In genomic region chr3:195001961-195002861, GRCh38 we compare ENCODE assay signal across 8 cellular contexts.
A peak's percentile ranks its signal among the peaks of the same experiment; 100 is the strongest.
DNase-seq lines count a peak whose midpoint lies in the region; ATAC-seq and TF ChIP-seq lines count a peak whose summit lies in the region.

No MANE protein-coding gene starts in this region.

- no peaks in the 10 kb centered on the region for H3K9me3 ChIP-seq in Loucy (ENCODE audit: insufficient read depth, low read depth, low read length)
- H3K9me3 ChIP-seq in OCI-LY1 (ENCODE audit: low read length) = no peaks in the 10 kb centered on the region

- H4K20me1 ChIP-seq in Loucy (ENCODE audit: insufficient read depth, low read length, poor library complexity, severe bottlenecking) (no peaks in the 10 kb centered on the region), OCI-LY1 (ENCODE audit: insufficient read depth, low read length) (no peaks in the 10 kb centered on the region)

- no peaks in the 10 kb centered on the region for H3K36me3 ChIP-seq in Loucy (ENCODE audit: insufficient read depth, low read length)
- no peaks in the 10 kb centered on the region for H3K36me3 ChIP-seq in OCI-LY1 (ENCODE audit: insufficient read depth, low read length)

- H3K9ac ChIP-seq in Loucy (ENCODE audit: low read depth, low read length, poor library complexity, severe bottlenecking) = no peak overlapping the region
- no peak overlapping the region for H3K9ac ChIP-seq in OCI-LY1 (ENCODE audit: low read length)

- H3K4me2 ChIP-seq in Loucy (ENCODE audit: low read depth, low read length, poor library complexity, severe bottlenecking) = peak overlapping the region; percentile 6
- no peak overlapping the region for H3K4me2 ChIP-seq in OCI-LY1 (ENCODE audit: low read length)

- no peak overlapping the region for H3K27ac Mint-ChIP-seq in chondrocyte (ENCODE audit: unreplicated experiment)
- no peak overlapping the region for H3K27ac Mint-ChIP-seq in activated T-helper 2 cell treated with anti-CD3 and anti-CD28 coated beads, Interferon-gamma antibody, Interleukin-2, Interleukin-4, amounts not matched to agents 10 μg/mL and 5 μg/mL and 100 μg/mL, durations not matched to agents 14 hours and 24 hours and 36 hours

- peaks cover 2% of the 10 kb centered on the region for H3K36me3 Mint-ChIP-seq in chondrocyte (ENCODE audit: low read depth)
- no peaks in the 10 kb centered on the region for H3K36me3 Mint-ChIP-seq in activated T-helper 2 cell treated with anti-CD3 and anti-CD28 coated beads, Interferon-gamma antibody, Interleukin-2, Interleukin-4, amounts not matched to agents 10 μg/mL and 5 μg/mL and 100 μg/mL, durations not matched to agents 14 hours and 24 hours and 36 hours (ENCODE audit: low read depth)

- intact Hi-C loops in activated T-helper 2 cell treated with anti-CD3 and anti-CD28 coated beads, Interferon-gamma antibody, Interleukin-2, Interleukin-4, amounts not matched to agents 10 μg/mL and 5 μg/mL and 100 μg/mL, durations not matched to agents 14 hours and 24 hours and 36 hours (cut with micrococcal nuclease) = no loop called here

- H3F3A ChIP-seq in Loucy (ENCODE audit: low read depth) (no peaks in the 10 kb centered on the region), OCI-LY1 (ENCODE audit: insufficient read depth, low read length) (no peaks in the 10 kb centered on the region)

- no peaks in the 10 kb centered on the region for H3K79me2 ChIP-seq in Loucy (ENCODE audit: insufficient read depth, low read length)
- no peaks in the 10 kb centered on the region for H3K79me2 ChIP-seq in OCI-LY1 (ENCODE audit: insufficient read depth, low read length)

- TF ChIP-seq CTCF in Loucy (conservative IDR thresholded peaks at IDR 0.05; ENCODE audit: low read length) = peak; percentile 88
- peak; percentile 69 for TF ChIP-seq CTCF in OCI-LY1 (IDR thresholded peaks at IDR 0.05; ENCODE audit: low read length)
- TF ChIP-seq CTCF in chondrocyte (IDR thresholded peaks at IDR 0.05) = peak; percentile 75

- H3K27ac ChIP-seq in OCI-LY1 (ENCODE audit: low read depth, low read length, poor library complexity, severe bottlenecking) = no peak overlapping the region

- H3K27me3 ChIP-seq in Loucy (ENCODE audit: insufficient read depth, low read length, poor library complexity, severe bottlenecking) (no peaks in the 10 kb centered on the region), OCI-LY1 (ENCODE audit: insufficient read depth, low read length) (peaks cover 3% of the 10 kb centered on the region)

- ATAC-seq in GM18511 (IDR thresholded peaks at IDR 0.05; ENCODE audit: unreplicated experiment) = peak; percentile 80
- ATAC-seq in HG02938 (IDR thresholded peaks at IDR 0.05; ENCODE audit: unreplicated experiment) = no peak

- no peak overlapping the region for H3K4me3 ChIP-seq in Loucy (ENCODE audit: low read length, poor library complexity, severe bottlenecking)
- no peak overlapping the region for H3K4me3 ChIP-seq in OCI-LY1 (ENCODE audit: low read depth, low read length, poor library complexity, severe bottlenecking)

- H3K27me3 Mint-ChIP-seq in chondrocyte (ENCODE audit: low read depth) = peaks cover 20% of the 10 kb centered on the region
- H3K27me3 Mint-ChIP-seq in activated T-helper 2 cell treated with anti-CD3 and anti-CD28 coated beads, Interferon-gamma antibody, Interleukin-2, Interleukin-4, amounts not matched to agents 10 μg/mL and 5 μg/mL and 100 μg/mL, durations not matched to agents 14 hours and 24 hours and 36 hours (ENCODE audit: low read depth) = peaks cover 12% of the 10 kb centered on the region

- H3K4me1 ChIP-seq in Loucy (ENCODE audit: insufficient read depth, low read length, poor library complexity, severe bottlenecking) = peaks cover 16% of the 10 kb centered on the region
- H3K4me1 ChIP-seq in OCI-LY1 (ENCODE audit: insufficient read depth, low read length, severe bottlenecking) = no peaks in the 10 kb centered on the region

- H2AFZ ChIP-seq in Loucy (ENCODE audit: low read length) = no peak overlapping the region
- no peak overlapping the region for H2AFZ ChIP-seq in OCI-LY1 (ENCODE audit: low read length)

- no peaks in the 10 kb centered on the region for H3K9me3 Mint-ChIP-seq in chondrocyte (ENCODE audit: low read depth)
- no peaks in the 10 kb centered on the region for H3K9me3 Mint-ChIP-seq in activated T-helper 2 cell treated with anti-CD3 and anti-CD28 coated beads, Interferon-gamma antibody, Interleukin-2, Interleukin-4, amounts not matched to agents 10 μg/mL and 5 μg/mL and 100 μg/mL, durations not matched to agents 14 hours and 24 hours and 36 hours

- H3K9me2 ChIP-seq in Loucy (replicated peaks; ENCODE audit: low read depth, low read length) (no peaks in the 10 kb centered on the region), OCI-LY1 (ENCODE audit: low read depth, low read length) (no peaks in the 10 kb centered on the region)

- H3K4me1 Mint-ChIP-seq in chondrocyte (ENCODE audit: low read depth) = peaks cover 13% of the 10 kb centered on the region
- no peaks in the 10 kb centered on the region for H3K4me1 Mint-ChIP-seq in activated T-helper 2 cell treated with anti-CD3 and anti-CD28 coated beads, Interferon-gamma antibody, Interleukin-2, Interleukin-4, amounts not matched to agents 10 μg/mL and 5 μg/mL and 100 μg/mL, durations not matched to agents 14 hours and 24 hours and 36 hours (ENCODE audit: low read depth)

- DNase-seq in AG20443 (ENCODE audit: low spot score) (peak; percentile 61), chondrocyte (ENCODE audit: low spot score) (no peak), lung microvascular endothelial cell (ENCODE audit: low read depth in 2 of 2) (peak; percentile 75 to 88)
- no peak for DNase-seq in activated T-helper 2 cell treated with anti-CD3 and anti-CD28 coated beads, Interferon-gamma antibody, Interleukin-2, Interleukin-4, amounts not matched to agents 10 μg/mL and 5 μg/mL and 100 μg/mL, durations not matched to agents 14 hours and 24 hours and 36 hours (ENCODE audit: low spot score)

- no peak overlapping the region for H3K4me3 Mint-ChIP-seq in chondrocyte (ENCODE audit: unreplicated experiment)
- no peak overlapping the region for H3K4me3 Mint-ChIP-seq in activated T-helper 2 cell treated with anti-CD3 and anti-CD28 coated beads, Interferon-gamma antibody, Interleukin-2, Interleukin-4, amounts not matched to agents 10 μg/mL and 5 μg/mL and 100 μg/mL, durations not matched to agents 14 hours and 24 hours and 36 hours (ENCODE audit: low read depth)

Comparison
In these comparisons a context has a peak if more than half of its experiments do, and no peak if none do; other contexts are left out.
1. DNase-seq: peak in AG20443 (single experiment) and lung microvascular endothelial cell (2 of 2); none in chondrocyte (single experiment) and activated T-helper 2 cell treated with anti-CD3 and anti-CD28 coated beads, Interferon-gamma antibody, Interleukin-2, Interleukin-4, amounts not matched to agents 10 μg/mL and 5 μg/mL and 100 μg/mL, durations not matched to agents 14 hours and 24 hours and 36 hours (single experiment).
2. Peak in every context shown above with its lines, with median percentiles within 50 percentile points of each other: CTCF ChIP-seq.